ENCODE assay signal across 8 cellular contexts in the genomic region with DNA sequence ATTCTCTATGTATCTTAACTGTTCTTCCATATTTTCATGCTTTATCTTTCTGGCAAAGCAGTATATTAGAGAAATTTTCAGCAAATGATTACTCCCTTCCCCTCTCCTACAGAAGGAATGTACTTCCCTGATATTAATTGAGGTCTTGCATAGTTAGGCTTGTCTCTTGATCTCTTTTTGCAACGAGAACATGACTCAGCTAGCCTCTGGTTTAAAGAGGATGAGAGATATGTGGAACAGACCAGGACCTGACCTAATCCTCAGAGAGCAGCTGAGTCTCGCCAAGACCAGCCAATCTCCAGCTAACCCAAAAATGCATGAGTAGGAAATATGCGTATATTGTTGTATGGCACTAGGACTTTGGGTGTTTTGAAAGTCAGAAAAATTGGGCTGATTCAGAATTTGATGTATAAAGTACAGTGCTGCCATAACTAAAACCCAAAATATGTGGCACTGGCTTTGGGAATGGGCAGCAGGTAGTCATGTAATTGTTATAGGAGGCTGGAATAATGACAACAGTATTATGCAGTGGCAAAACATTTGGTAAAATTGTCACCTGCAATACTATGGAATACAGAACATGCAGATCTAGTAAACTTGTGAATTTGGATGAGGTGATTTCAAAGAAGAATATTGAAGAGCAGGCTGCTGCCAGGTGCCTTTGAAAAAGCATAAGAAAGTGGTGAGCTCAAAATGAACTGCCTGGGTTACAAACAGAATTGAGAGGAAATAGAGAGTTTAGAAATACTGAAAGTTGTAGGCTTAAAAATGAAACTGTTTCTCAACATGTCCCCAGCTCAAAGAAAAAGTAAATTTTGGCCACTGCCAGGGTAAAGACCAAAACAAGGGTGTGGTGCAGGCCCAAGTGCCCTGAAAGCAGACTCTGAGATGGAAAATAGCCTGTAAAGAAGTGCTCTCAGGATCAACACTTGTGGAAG. TPM values are rescaled to one million over a fixed set of nuclear protein-coding genes. Genes with fewer than 3 reads are reported as not detected.
DNase-seq lines count a peak whose midpoint lies in the region; ATAC-seq and TF ChIP-seq lines count a peak whose summit lies in the region.

No MANE protein-coding gene starts in this region.

- H3K27ac Mint-ChIP-seq in endodermal cell, result no peak overlapping the region

- peaks cover 15% of the 10 kb centered on the region; the same call in 1 of the 2 replicates for H3K36me3 ChIP-seq in KOPT-K1 (ENCODE audit: insufficient read depth, low read length)
- no peaks in the 10 kb centered on the region for H3K36me3 ChIP-seq in endodermal cell (ENCODE audit: control insufficient read depth, insufficient read depth, low read length)

- H3K9me3 Mint-ChIP-seq in endodermal cell, result no peaks in the 10 kb centered on the region

- H3K9me3 ChIP-seq in KOPT-K1 (ENCODE audit: insufficient read depth, low read length, poor library complexity, severe bottlenecking) (no peaks in the 10 kb centered on the region), endodermal cell (ENCODE audit: control insufficient read depth, low read length) (no peaks in the 10 kb centered on the region)

- ATAC-seq in GM21576 (IDR thresholded peaks at IDR 0.05; ENCODE audit: unreplicated experiment), result peak; percentile 97

- no peak for TF ChIP-seq POLR2A in lower leg skin (IDR thresholded peaks at IDR 0.05)

- DNase-seq in GM13977 (ENCODE audit: low spot score), result peak; percentile 28
- DNase-seq in fibroblast of villous mesenchyme (ENCODE audit: low read depth), result peak; percentile 82
- no peak for DNase-seq in DMS114 treated with DMSO at 0.1 percent for 48 hours (lab: John Stamatoyannopoulos, UW; ENCODE audit: unreplicated experiment)
- DNase-seq in lower leg skin (ENCODE audit: low spot score in 2 of 2), result no peak
- DNase-seq in DMS79 (lab: John Stamatoyannopoulos, UW), result no peak
- DNase-seq in endodermal cell, result no peak

- H3K27me3 Mint-ChIP-seq in endodermal cell (ENCODE audit: insufficient read depth), result no peaks in the 10 kb centered on the region

- H3K4me3 ChIP-seq in fibroblast of villous mesenchyme (ENCODE audit: low read depth, low read length), result no peak overlapping the region
- H3K4me3 ChIP-seq in lower leg skin (ENCODE audit: low read depth, poor library complexity, severe bottlenecking), result no peak overlapping the region
- no peak overlapping the region for H3K4me3 ChIP-seq in endodermal cell (ENCODE audit: low read length)

- TF ChIP-seq CTCF in GM13977 (IDR thresholded peaks at IDR 0.05; ENCODE audit: extremely low read depth, insufficient read depth, missing control alignments) (no peak), fibroblast of villous mesenchyme (IDR thresholded peaks at IDR 0.05; ENCODE audit: insufficient read depth, low read depth, low read length) (no peak), lower leg skin (IDR thresholded peaks at IDR 0.05) (no peak), endodermal cell (conservative IDR thresholded peaks at IDR 0.05) (no peak)

- peaks cover 4% of the 10 kb centered on the region for H3K4me1 Mint-ChIP-seq in endodermal cell

- H3K36me3 Mint-ChIP-seq in endodermal cell (ENCODE audit: low read depth), result no peaks in the 10 kb centered on the region

- H3K27ac ChIP-seq in KOPT-K1 (ENCODE audit: low read depth, low read length, poor library complexity, severe bottlenecking) (peak overlapping the region; percentile 63), endodermal cell (ENCODE audit: low read depth, low read length) (no peak overlapping the region)

- no peak overlapping the region for H3K4me3 Mint-ChIP-seq in endodermal cell

- H3K27me3 ChIP-seq in endodermal cell (ENCODE audit: control insufficient read depth, insufficient read depth, low read length, poor library complexity, severe bottlenecking), result no peaks in the 10 kb centered on the region

- peaks cover 4% of the 10 kb centered on the region for H3K4me1 ChIP-seq in endodermal cell (ENCODE audit: control insufficient read depth, insufficient read depth, low read length)

- intact Hi-C loops in lower leg skin (cut with DNase I; ENCODE audit: low total_unique reads), result no loop called here

- 44 to 45% methylated on average over 3 of the region's 3 CpGs for WGBS in lower leg skin, 2 donors
- whole genome bisulfite sequencing in endodermal cell (ENCODE audit: insufficient coverage in 1 of 2, insufficient read length in 1 of 2), 2 experiments, result 87 to 90% methylated on average over 3 of the region's 3 CpGs

- no peak overlapping the region for H3K9ac ChIP-seq in endodermal cell (ENCODE audit: extremely low read depth, low read length, poor library complexity, severe bottlenecking)

- in situ Hi-C loops in GM13977 (cut with MboI; ENCODE audit: low pct_unique_long_range_greater_than_20kb, low sequenced_read_pairs, unreplicated experiment), result loop anchor here (25.0 kb wide), 1 partner anchor 561 kb away; no protein-coding TSS in a partner anchor

RNA-seq across cellular contexts. Expression of gene USP15, which starts 9.3 kb away (rescaled TPM):
- total RNA-seq in fibroblast of villous mesenchyme (51.2 and 66.1 TPM in 2 replicates), lower leg skin (10 to 100 TPM; 55.8 to 90.8 (median 67.2) TPM), endodermal cell (10 to 100 TPM; 27.9 to 29.1 TPM)
- 31.3 TPM for polyA plus RNA-seq in endodermal cell (2013, experiment 1 of 2)
- polyA plus RNA-seq in endodermal cell (2013, experiment 2 of 2), result 29.7 TPM

Comparison
In these comparisons a context has a peak if more than half of its experiments do, and no peak if none do; other contexts are left out.
1. DNase-seq: peak in GM13977 (single experiment) and fibroblast of villous mesenchyme (single experiment); none in DMS114 treated with DMSO at 0.1 percent for 48 hours (single experiment), lower leg skin (0 of 2), DMS79 (single experiment) and endodermal cell (single experiment).